In the genomic region with DNA sequence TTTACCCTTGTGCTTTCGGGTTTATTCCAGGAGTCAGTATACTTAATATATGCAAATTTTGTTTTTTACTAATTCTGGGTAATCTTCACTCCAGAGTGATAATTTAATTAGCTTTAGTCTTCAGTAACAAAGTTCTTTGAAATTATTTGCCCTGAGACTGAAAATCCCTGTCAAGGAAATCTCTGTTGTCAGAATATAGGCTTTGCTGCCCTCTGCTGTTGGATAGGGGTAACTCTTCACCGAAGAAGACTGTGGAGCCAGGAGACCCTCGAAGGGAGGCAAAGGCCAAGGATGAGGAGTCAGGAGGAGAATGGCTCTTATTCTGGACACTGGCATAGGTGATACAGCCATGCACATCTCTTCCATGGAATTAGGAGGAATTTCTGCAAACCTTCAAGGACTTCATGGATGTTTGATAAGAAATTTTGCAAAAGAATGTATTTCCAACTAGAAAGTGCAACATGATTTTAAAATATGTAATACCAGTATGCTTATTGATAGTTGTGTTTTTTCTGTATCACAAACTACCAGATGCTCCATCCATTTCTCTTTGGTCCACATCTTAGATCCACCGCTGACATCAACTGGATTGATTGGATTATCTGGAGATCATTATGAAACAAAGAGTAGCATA, we compare ENCODE assay signal across 1 cellular context.
TF ChIP-seq lines count a peak whose summit lies in the region.

No MANE protein-coding gene starts in this region.

TF ChIP-seq in K562, 482 proteins besides CTCF, POLR2A, EP300 and RAD21 (continued from another document):
- TF ChIP-seq, protein P1, sequence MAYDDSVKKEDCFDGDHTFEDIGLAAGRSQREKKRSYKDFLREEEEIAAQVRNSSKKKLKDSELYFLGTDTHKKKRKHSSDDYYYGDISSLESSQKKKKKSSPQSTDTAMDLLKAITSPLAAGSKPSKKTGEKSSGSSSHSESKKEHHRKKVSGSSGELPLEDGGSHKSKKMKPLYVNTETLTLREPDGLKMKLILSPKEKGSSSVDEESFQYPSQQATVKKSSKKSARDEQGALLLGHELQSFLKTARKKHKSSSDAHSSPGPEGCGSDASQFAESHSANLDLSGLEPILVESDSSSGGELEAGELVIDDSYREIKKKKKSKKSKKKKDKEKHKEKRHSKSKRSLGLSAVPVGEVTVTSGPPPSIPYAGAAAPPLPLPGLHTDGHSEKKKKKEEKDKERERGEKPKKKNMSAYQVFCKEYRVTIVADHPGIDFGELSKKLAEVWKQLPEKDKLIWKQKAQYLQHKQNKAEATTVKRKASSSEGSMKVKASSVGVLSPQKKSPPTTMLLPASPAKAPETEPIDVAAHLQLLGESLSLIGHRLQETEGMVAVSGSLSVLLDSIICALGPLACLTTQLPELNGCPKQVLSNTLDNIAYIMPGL (CRISPR knock-in tag; IDR thresholded peaks at IDR 0.05), result no peak
- TF ChIP-seq SMC3 (conservative IDR thresholded peaks at IDR 0.05; ENCODE audit: insufficient read depth, low read depth, low read length) (peak; percentile 65), HIVEP1 (CRISPR knock-in tag; IDR thresholded peaks at IDR 0.05) (no peak), ZC3H11A (IDR thresholded peaks at IDR 0.05; ENCODE audit: low read depth, low read length) (no peak), ZNF76 (CRISPR knock-in tag; IDR thresholded peaks at IDR 0.05; ENCODE audit: borderline replicate concordance) (no peak), ZNF79 (CRISPR knock-in tag; IDR thresholded peaks at IDR 0.05; ENCODE audit: low read depth) (no peak), TEAD1 (CRISPR knock-in tag; IDR thresholded peaks at IDR 0.05) (no peak), SNIP1 (IDR thresholded peaks at IDR 0.05; ENCODE audit: low read depth) (no peak)
- TF ChIP-seq, protein P2, sequence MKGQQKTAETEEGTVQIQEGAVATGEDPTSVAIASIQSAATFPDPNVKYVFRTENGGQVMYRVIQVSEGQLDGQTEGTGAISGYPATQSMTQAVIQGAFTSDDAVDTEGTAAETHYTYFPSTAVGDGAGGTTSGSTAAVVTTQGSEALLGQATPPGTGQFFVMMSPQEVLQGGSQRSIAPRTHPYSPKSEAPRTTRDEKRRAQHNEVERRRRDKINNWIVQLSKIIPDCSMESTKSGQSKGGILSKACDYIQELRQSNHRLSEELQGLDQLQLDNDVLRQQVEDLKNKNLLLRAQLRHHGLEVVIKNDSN (CRISPR knock-in tag; IDR thresholded peaks at IDR 0.05), result no peak
